8 cellular contexts compared by ENCODE assay signal in the genomic region with DNA sequence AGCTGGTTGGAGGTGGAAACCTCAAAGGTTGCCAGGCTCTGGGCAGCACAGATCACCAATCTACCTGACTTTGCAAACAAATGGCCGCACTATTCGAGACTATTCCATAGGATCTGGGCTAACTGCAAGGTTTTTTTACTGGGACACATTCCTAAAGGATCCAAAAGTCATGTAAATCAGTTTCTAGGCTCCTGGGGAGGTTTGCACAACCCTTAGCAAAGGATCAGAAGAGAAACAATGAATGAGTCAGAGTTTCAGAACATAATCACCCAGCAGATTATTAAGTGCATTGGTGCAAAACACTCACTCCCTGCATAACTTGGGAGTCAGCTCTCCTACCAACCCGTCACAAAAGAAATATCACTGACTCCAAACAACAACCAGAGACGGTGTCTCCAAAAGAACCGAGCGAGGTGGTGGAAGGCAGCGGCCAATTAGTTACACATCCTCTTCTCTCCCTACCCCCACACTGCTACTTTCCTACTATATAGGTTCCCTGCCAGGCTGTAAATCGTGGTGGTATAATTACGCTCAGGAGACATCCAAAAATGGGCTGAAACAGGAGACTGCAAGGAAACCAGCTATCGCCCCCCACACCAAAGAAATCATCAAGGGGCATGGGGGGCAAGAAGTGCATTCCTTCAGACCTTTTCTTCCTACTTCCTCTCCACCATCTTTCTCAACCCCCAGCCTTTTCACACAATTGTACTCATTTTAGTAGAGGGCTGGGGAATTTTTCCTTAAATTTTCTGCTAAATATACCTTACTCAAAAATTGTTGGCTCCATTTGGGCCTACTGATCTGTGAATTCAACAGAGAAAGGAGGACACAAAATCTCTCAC. TPM values are rescaled to one million over a fixed set of nuclear protein-coding genes. Genes with fewer than 3 reads are reported as not detected.
A peak's percentile ranks its signal among the peaks of the same experiment; 100 is the strongest.
DNase-seq lines count a peak whose midpoint lies in the region; ATAC-seq, FAIRE-seq and TF ChIP-seq lines count a peak whose summit lies in the region.

No MANE protein-coding gene starts in this region.

- CTCF ChIA-PET in SK-N-SH (lab: Yijun Ruan, JAX), result interaction anchor here (0.8 to 5.8 kb wide), 6 partner anchors 10 to 124 kb away, joined by 3 to 35 read pairs (median 4); no protein-coding TSS in a partner anchor

- peak; percentile 47 for DNase-seq in SK-N-SH
- peak; percentile 89 for DNase-seq in epithelial cell of prostate (ENCODE audit: low read depth, low spot score)
- DNase-seq in mucosa of gallbladder (ENCODE audit: low spot score), result peak; percentile 28
- DNase-seq in cortex of kidney (lab: John Stamatoyannopoulos, UW), result no peak
- no peak for DNase-seq in urothelium cell line (ENCODE audit: low spot score)

- H3K4me3 ChIP-seq in BLaER1, result peak overlapping the region; percentile 88
- peak overlapping the region; percentile 78 to 86 for H3K4me3 ChIP-seq in SK-N-SH (ENCODE audit: low read depth in 2 of 2, low read length in 1 of 2)

- peaks cover 24% of the 10 kb centered on the region for H3K36me3 ChIP-seq in BLaER1
- H3K36me3 ChIP-seq in SK-N-SH (replicated peaks in 1 of 2; ENCODE audit: control insufficient read depth in 1 of 2, insufficient read depth in 2 of 2, low read length in 1 of 2), result peaks cover 3 to 30% of the 10 kb centered on the region in 2 experiments

- 9% methylated on average over 10 of the region's 10 CpGs for WGBS in SK-N-SH (ENCODE audit: low lambda C conversion rate)

- H4K20me1 ChIP-seq in BLaER1 (peaks cover 59% of the 10 kb centered on the region), SK-N-SH (ENCODE audit: insufficient read depth) (peaks cover 43% of the 10 kb centered on the region)

- POLR2A ChIA-PET in SK-N-SH (lab: Yijun Ruan, JAX), result interaction anchor here (0.6 to 1.2 kb wide), 6 partner anchors 9 to 170 kb away, joined by 3 to 4 read pairs (median 3); no protein-coding TSS in a partner anchor

- ATAC-seq in GM18868 (IDR thresholded peaks at IDR 0.05; ENCODE audit: unreplicated experiment) (peak; percentile 29), HG03457 (IDR thresholded peaks at IDR 0.05; ENCODE audit: unreplicated experiment) (peak; percentile 9)

- H3K4me1 ChIP-seq in BLaER1, result peaks cover 46% of the 10 kb centered on the region
- peaks cover 14 to 20% of the 10 kb centered on the region in 2 experiments for H3K4me1 ChIP-seq in SK-N-SH (ENCODE audit: control insufficient read depth in 1 of 2, insufficient read depth in 2 of 2, low read depth in 1 of 2, low read length in 1 of 2)

- H3K27ac ChIP-seq in BLaER1, result peak overlapping the region; percentile 87
- H3K27ac ChIP-seq in SK-N-SH (ENCODE audit: low read depth in 2 of 2, low read length in 1 of 2), result peak overlapping the region; percentile 90 to 97
- peak overlapping the region; percentile 96 for H3K27ac ChIP-seq in epithelial cell of prostate

- TF ChIP-seq CTCF in SK-N-SH (IDR thresholded peaks at IDR 0.05), result no peak

- H3K9me2 ChIP-seq in SK-N-SH, result no peaks in the 10 kb centered on the region

- H3K9me3 ChIP-seq in BLaER1 (peaks cover 14% of the 10 kb centered on the region; the same call in 1 of the 2 replicates), SK-N-SH (no peaks in the 10 kb centered on the region)

- no peak overlapping the region for H2AFZ ChIP-seq in SK-N-SH (ENCODE audit: low read depth)

- H3K27me3 ChIP-seq in BLaER1, result no peaks in the 10 kb centered on the region
- no peaks in the 10 kb centered on the region for H3K27me3 ChIP-seq in SK-N-SH (ENCODE audit: insufficient read depth)

- H3K4me2 ChIP-seq in BLaER1 (peak overlapping the region; percentile 89), SK-N-SH (peak overlapping the region; percentile 83)

- H3F3A ChIP-seq in SK-N-SH (replicated peaks; ENCODE audit: insufficient read depth), result peaks cover 35% of the 10 kb centered on the region

- TF ChIP-seq EP300 in SK-N-SH (IDR thresholded peaks at IDR 0.05; ENCODE audit: borderline replicate concordance in 1 of 2, low read depth in 1 of 2, low read length in 1 of 2), result 0 out of 4 replicates have a peak, but pooled peaks of 1 of the 2 experiments have one; percentile 7

- H3K79me2 ChIP-seq in SK-N-SH (ENCODE audit: insufficient read depth), result peaks cover 83% of the 10 kb centered on the region

- H3K9ac ChIP-seq in BLaER1 (peak overlapping the region; percentile 95), SK-N-SH (peak overlapping the region; percentile 83)

- peak; percentile 2; the same call in 1 of the 2 replicates for TF ChIP-seq RAD21 in SK-N-SH (IDR thresholded peaks at IDR 0.05; ENCODE audit: low read length)

- FAIRE-seq in urothelium cell line (lab: Jason Lieb, UNC), result no peak

TF ChIP-seq in SK-N-SH, 30 proteins besides CTCF, POLR2A, EP300 and RAD21 (continues in another document):
- TF ChIP-seq GATA2 (CRISPR knock-in tag; IDR thresholded peaks at IDR 0.05), result no peak
- no peak for TF ChIP-seq MXI1 (IDR thresholded peaks at IDR 0.05; ENCODE audit: low read depth, low read length)
- no peak for TF ChIP-seq FOXJ3 (CRISPR knock-in tag; IDR thresholded peaks at IDR 0.05)
- peak; percentile 31; the same call in 1 of the 2 replicates for TF ChIP-seq FOSL2 (IDR thresholded peaks at IDR 0.05; ENCODE audit: borderline replicate concordance, low read depth)
- TF ChIP-seq REST (IDR thresholded peaks at IDR 0.05; ENCODE audit: low read depth, low read length), result 0 out of 2 replicates have a peak, but pooled peaks have one; percentile 8
- TF ChIP-seq, protein P1, sequence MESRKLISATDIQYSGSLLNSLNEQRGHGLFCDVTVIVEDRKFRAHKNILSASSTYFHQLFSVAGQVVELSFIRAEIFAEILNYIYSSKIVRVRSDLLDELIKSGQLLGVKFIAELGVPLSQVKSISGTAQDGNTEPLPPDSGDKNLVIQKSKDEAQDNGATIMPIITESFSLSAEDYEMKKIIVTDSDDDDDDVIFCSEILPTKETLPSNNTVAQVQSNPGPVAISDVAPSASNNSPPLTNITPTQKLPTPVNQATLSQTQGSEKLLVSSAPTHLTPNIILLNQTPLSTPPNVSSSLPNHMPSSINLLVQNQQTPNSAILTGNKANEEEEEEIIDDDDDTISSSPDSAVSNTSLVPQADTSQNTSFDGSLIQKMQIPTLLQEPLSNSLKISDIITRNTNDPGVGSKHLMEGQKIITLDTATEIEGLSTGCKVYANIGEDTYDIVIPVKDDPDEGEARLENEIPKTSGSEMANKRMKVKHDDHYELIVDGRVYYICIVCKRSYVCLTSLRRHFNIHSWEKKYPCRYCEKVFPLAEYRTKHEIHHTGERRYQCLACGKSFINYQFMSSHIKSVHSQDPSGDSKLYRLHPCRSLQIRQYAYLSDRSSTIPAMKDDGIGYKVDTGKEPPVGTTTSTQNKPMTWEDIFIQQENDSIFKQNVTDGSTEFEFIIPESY (IDR thresholded peaks at IDR 0.05; ENCODE audit: borderline replicate concordance, low read depth), result no peak
- no peak for TF ChIP-seq RFX5 (IDR thresholded peaks at IDR 0.05; ENCODE audit: low read length)
- TF ChIP-seq, protein P2, sequence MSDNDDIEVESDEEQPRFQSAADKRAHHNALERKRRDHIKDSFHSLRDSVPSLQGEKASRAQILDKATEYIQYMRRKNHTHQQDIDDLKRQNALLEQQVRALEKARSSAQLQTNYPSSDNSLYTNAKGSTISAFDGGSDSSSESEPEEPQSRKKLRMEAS (IDR thresholded peaks at IDR 0.05; ENCODE audit: low read depth), result no peak; the same call in 1 of the 2 replicates
- TF ChIP-seq JUND (IDR thresholded peaks at IDR 0.05), result 0 out of 2 replicates have a peak, but pooled peaks have one; percentile 0
- no peak for TF ChIP-seq TEAD4 (IDR thresholded peaks at IDR 0.05; ENCODE audit: borderline replicate concordance, insufficient read depth)
- no peak for TF ChIP-seq EZH2phosphoT487 (IDR thresholded peaks at IDR 0.05; ENCODE audit: borderline replicate concordance, low read depth)
- TF ChIP-seq CHD2 (IDR thresholded peaks at IDR 0.05; ENCODE audit: low read length, partially characterized antibody), result no peak
- TF ChIP-seq, protein P3, sequence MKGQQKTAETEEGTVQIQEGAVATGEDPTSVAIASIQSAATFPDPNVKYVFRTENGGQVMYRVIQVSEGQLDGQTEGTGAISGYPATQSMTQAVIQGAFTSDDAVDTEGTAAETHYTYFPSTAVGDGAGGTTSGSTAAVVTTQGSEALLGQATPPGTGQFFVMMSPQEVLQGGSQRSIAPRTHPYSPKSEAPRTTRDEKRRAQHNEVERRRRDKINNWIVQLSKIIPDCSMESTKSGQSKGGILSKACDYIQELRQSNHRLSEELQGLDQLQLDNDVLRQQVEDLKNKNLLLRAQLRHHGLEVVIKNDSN (IDR thresholded peaks at IDR 0.05; ENCODE audit: borderline replicate concordance, low read depth), result no peak

RNA-seq across cellular contexts. Expression of gene UBE2H, which starts 3.2 kb away (rescaled TPM):
- 129 and 162 TPM in 2 replicates for polyA plus RNA-seq in SK-N-SH (2012; rRNA removed)
- 170 and 186 TPM in 2 replicates for polyA plus RNA-seq in SK-N-SH (2012; cell fraction: cytosol; rRNA removed)
- polyA plus RNA-seq in SK-N-SH (2012; cell fraction: nucleus; rRNA removed), result 118 and 177 TPM in 2 replicates
- total RNA-seq in mucosa of gallbladder, result 79.9 TPM

Comparison
In these comparisons a context has a peak if more than half of its experiments do, and no peak if none do; other contexts are left out.
1. DNase-seq: peak in SK-N-SH (single experiment), epithelial cell of prostate (single experiment) and mucosa of gallbladder (single experiment); none in cortex of kidney (single experiment) and urothelium cell line (single experiment).
2. Peak in every context shown above with its lines, with median percentiles within 50 percentile points of each other: H3K27ac ChIP-seq.